Comparison of ENCODE assay signal across 8 cellular contexts in genomic region chr12:94101902-94102660, GRCh38. TPM values are rescaled to one million over a fixed set of nuclear protein-coding genes. Genes with fewer than 3 reads are reported as not detected.
A peak's percentile ranks its signal among the peaks of the same experiment; 100 is the strongest.
DNase-seq lines count a peak whose midpoint lies in the region; ATAC-seq and TF ChIP-seq lines count a peak whose summit lies in the region.

No MANE protein-coding gene starts in this region.

- ATAC-seq in HG02763 (IDR thresholded peaks at IDR 0.05; ENCODE audit: unreplicated experiment): peak; percentile 78
- ATAC-seq in heart left ventricle: peak; percentile 80 to 91 (median 88)

- TF ChIP-seq POLR2A in heart left ventricle (IDR thresholded peaks at IDR 0.05) (no peak), transverse colon (IDR thresholded peaks at IDR 0.05) (no peak)

- intact Hi-C loops in heart left ventricle (cut with DNase I): loop anchor here (1.0 to 10.0 kb wide), 22 partner anchors 110 to 1315 kb away; partner anchors contain the start of gene CRADD (in 5 of the 10)
- intact Hi-C loops in transverse colon (cut with DNase I; ENCODE audit: low total_unique reads): loop anchor here (2.0 to 10.0 kb wide), 2 partner anchors 337 to 599 kb away; no protein-coding TSS in a partner anchor

- peaks cover 0 to 4% (median 0%) of the 10 kb centered on the region in 9 donors for H3K27me3 ChIP-seq in heart left ventricle
- no peaks in the 10 kb centered on the region for H3K27me3 ChIP-seq in transverse colon

- H3K27ac ChIP-seq in heart left ventricle (peak overlapping the region in 11 of 12 donors; percentile 48 to 82 (median 61)), transverse colon (peak overlapping the region; percentile 43 to 65 (median 52))

- H3K4me3 ChIP-seq in GM12865 (ENCODE audit: low read depth, low read length) (peak overlapping the region; percentile 71), heart left ventricle (peak overlapping the region; percentile 41 to 81 (median 70)), transverse colon (peak overlapping the region; percentile 46 to 68 (median 52))

- in situ Hi-C loops in transverse colon (cut with MboI; ENCODE audit: low pct_ligation_motif_present in 1 of 4, low pct_unique_long_range_greater_than_20kb in 1 of 4, low sequenced_read_pairs in 3 of 4): loop anchor here (5.0 to 25.0 kb wide), 5 partner anchors 327 to 1115 kb away; no protein-coding TSS in a partner anchor

- H3K36me3 ChIP-seq in heart left ventricle: no peaks in the 10 kb centered on the region
- no peaks in the 10 kb centered on the region for H3K36me3 ChIP-seq in transverse colon

- H3K4me1 ChIP-seq in heart left ventricle: peaks cover 0 to 17% (median 10%) of the 10 kb centered on the region in 12 donors
- H3K4me1 ChIP-seq in transverse colon: peaks cover 2 to 21% (median 5%) of the 10 kb centered on the region in 4 donors

- WGBS in heart left ventricle, 4 donors: 0 to 1% (median 1%) methylated on average over 27 to 46 of the region's 46 CpGs
- WGBS in transverse colon (ENCODE audit: low coverage in 1 of 2), 2 donors: 1% methylated on average over 45 of the region's 46 CpGs; no CpG with 5 or more reads in 1 of the 2 donors

- no peak for TF ChIP-seq EP300 in transverse colon (IDR thresholded peaks at IDR 0.05; ENCODE audit: low read depth)

- TF ChIP-seq CTCF in GM12865 (IDR thresholded peaks at IDR 0.05; ENCODE audit: insufficient read depth, low read depth, low read length, missing control alignments) (peak; percentile 75), heart left ventricle (IDR thresholded peaks at IDR 0.05) (peak; percentile 76 to 90 (median 80)), transverse colon (IDR thresholded peaks at IDR 0.05) (peak; percentile 72 to 89 (median 77))

- peak; percentile 92 for DNase-seq in GM12865 (ENCODE audit: low read depth)
- peak; percentile 86 for DNase-seq in NCI-H128 (lab: John Stamatoyannopoulos, UW; ENCODE audit: unreplicated experiment)
- DNase-seq in SW 1271 (lab: John Stamatoyannopoulos, UW): peak; percentile 79 to 85
- DNase-seq in activated naive CD8-positive, alpha-beta T cell treated with anti-CD3 and anti-CD28 coated beads, Interleukin-2, amount 50 U/mL, for 16 hours (ENCODE audit: low read depth, low spot score): peak; percentile 68
- DNase-seq in heart left ventricle: peak; percentile 83 to 91 (median 85)
- peak; percentile 84 for DNase-seq in pons (ENCODE audit: low spot score)
- peak; percentile 90 for DNase-seq in transverse colon

- H3K9me3 ChIP-seq in heart left ventricle: no peaks in the 10 kb centered on the region
- no peaks in the 10 kb centered on the region for H3K9me3 ChIP-seq in transverse colon

RNA-seq across cellular contexts. Expression of gene PLXNC1, which starts 46.3 kb away (rescaled TPM):
- 10 to 100 TPM in 1 of 9 donors, 1 to 10 TPM in 8; 1.8 to 18.4 (median 3.1) TPM for total RNA-seq in heart left ventricle
- 1 to 10 TPM in 1 of 2 donors, under 1 TPM in 1; 0.84 to 1.1 TPM for polyA plus RNA-seq in heart left ventricle
- total RNA-seq in transverse colon: 10 to 100 TPM in 1 of 4 donors, 1 to 10 TPM in 3; 3.3 to 12.7 (median 6.8) TPM

Comparison
In these comparisons a context has a peak if more than half of its experiments do, and no peak if none do; other contexts are left out.
1. Peak in every context shown above with its lines: DNase-seq, ATAC-seq, H3K4me3 ChIP-seq and H3K27ac ChIP-seq.